ENCODE assay signal across 8 cellular contexts in genomic region chr6:13487122-13488014, GRCh38. TPM values are rescaled to one million over a fixed set of nuclear protein-coding genes. Genes with fewer than 3 reads are reported as not detected.
DNase-seq lines count a peak whose midpoint lies in the region; ATAC-seq lines count a peak whose summit lies in the region.

TSS of gene GFOD1 (minus strand) at chr6:13487600. CDS start at chr6:13486890, 710 bp downstream.

- ATAC-seq in GM19043 (IDR thresholded peaks at IDR 0.05; ENCODE audit: low read depth, unreplicated experiment), result peak; percentile 74
- peak; percentile 74 for ATAC-seq in HG03342 (IDR thresholded peaks at IDR 0.05; ENCODE audit: unreplicated experiment)
- ATAC-seq in left lobe of liver, result peak; percentile 81

- DNase-seq in Ammon's horn (ENCODE audit: low spot score) (peak; percentile 92), NCI-H460 (ENCODE audit: extremely low read depth, low read depth) (peak; percentile 76), dedifferentiated amniotic fluid mesenchymal stem cell (ENCODE audit: extremely low spot score) (peak; percentile 59), left lobe of liver (ENCODE audit: low spot score) (peak; percentile 93)
- DNase-seq in activated CD4-positive, alpha-beta T cell treated with anti-CD3 and anti-CD28 coated beads for 48 hours, result peak; percentile 86
- DNase-seq in stimulated activated CD4-positive, alpha-beta T cell treated with anti-CD3 and anti-CD28 coated beads, Interleukin-2, amount 100 ng/mL, for 48 hours, result peak; percentile 70 to 72

RNA-seq across cellular contexts. Expression of gene GFOD1, which starts in this region (rescaled TPM):
- 5.3 and 5.6 TPM in 2 replicates for total RNA-seq in NCI-H460 (2014; rRNA removed; shearing (Covaris generic))
- polyA plus RNA-seq in NCI-H460 (2014; cell fraction: nucleus; rRNA removed), result 8.9 and 10.1 TPM in 2 replicates
- 9.6 TPM for total RNA-seq in left lobe of liver

Comparison
In these comparisons a context has a peak if more than half of its experiments do, and no peak if none do; other contexts are left out.
1. Peak in every context shown above with its lines: DNase-seq and ATAC-seq.